21 cellular contexts compared by ENCODE assay signal in the genomic region with DNA sequence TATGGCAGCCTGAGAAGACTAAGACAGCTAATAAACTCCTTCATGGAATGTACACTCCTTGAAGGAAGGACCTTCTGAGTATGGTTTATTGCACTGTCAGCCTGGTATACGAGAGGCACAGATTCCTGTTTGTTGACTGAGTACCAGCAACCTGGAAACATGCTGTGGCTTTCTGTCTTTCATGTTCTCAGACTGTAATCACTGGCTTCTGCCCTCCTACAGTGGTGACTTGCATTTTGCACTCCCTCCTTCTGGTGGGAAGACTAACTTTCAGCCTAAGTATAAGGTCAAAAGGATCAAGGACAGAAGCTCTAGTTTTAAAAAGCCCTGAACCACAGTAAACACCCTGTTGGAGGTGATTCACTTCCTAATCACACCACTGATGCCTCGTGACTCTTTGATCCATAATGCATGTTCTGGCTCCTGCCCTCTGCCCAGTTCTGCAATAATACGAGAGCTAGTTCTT.
DNase-seq lines count a peak whose midpoint lies in the region; TF ChIP-seq lines count a peak whose summit lies in the region.
"Had no signal": no experiment of that assay in that cellular context is flagged by ENCODE, and none has a peak within 500 bp of the region (broad histone marks: within the 10 kb centered on the region; RNA-seq: fewer than 3 reads in every experiment).

No MANE protein-coding gene starts in this region.

- H3K4me1 ChIP-seq in osteoblast (ENCODE audit: insufficient read depth, low read length) = no peaks in the 10 kb centered on the region
- H3K4me1 ChIP-seq: ascending aorta, colonic mucosa, gastroesophageal sphincter, suprapubic skin had no signal

- no peak for TF ChIP-seq CTCF in RWPE1 (conservative IDR thresholded peaks at IDR 0.05; ENCODE audit: low read depth)
- TF ChIP-seq CTCF in osteoblast (IDR thresholded peaks at IDR 0.05; ENCODE audit: extremely low read depth, low read depth, low read length) = no peak

- POLR2A ChIA-PET in RWPE1 (lab: Yijun Ruan, JAX; ENCODE audit: low non-redundant PET) = no interaction called here

- H3K36me3 ChIP-seq in osteoblast (ENCODE audit: insufficient read depth, low read length) = no peaks in the 10 kb centered on the region
- H3K36me3 ChIP-seq: ascending aorta, colonic mucosa, gastroesophageal sphincter, suprapubic skin had no signal

- H2AFZ ChIP-seq in osteoblast (ENCODE audit: low read length) = no peak overlapping the region

- H3K4me2 ChIP-seq in osteoblast (ENCODE audit: insufficient read depth, low read length) = no peak overlapping the region

- H3K9me3 ChIP-seq in osteoblast (ENCODE audit: low read depth, low read length) = no peaks in the 10 kb centered on the region
- H3K9me3 ChIP-seq: colonic mucosa, suprapubic skin had no signal

- H3K27ac ChIP-seq in RWPE1 = no peak overlapping the region
- H3K27ac ChIP-seq in epithelial cell of prostate = peak overlapping the region; percentile 86
- no peak overlapping the region for H3K27ac ChIP-seq in osteoblast (ENCODE audit: low read depth, low read length)
- H3K27ac ChIP-seq: ascending aorta, colonic mucosa, gastroesophageal sphincter, suprapubic skin had no signal

- DNase-seq in GM03348 (ENCODE audit: low spot score) (peak; percentile 28), RWPE1 (ENCODE audit: low spot score) (peak; percentile 53), epithelial cell of prostate (ENCODE audit: low read depth, low spot score) (peak; percentile 50), osteoblast (ENCODE audit: insufficient read length, low spot score, missing footprints) (peak; percentile 15), NCI-H187 treated with DMSO at 0.1 percent for 48 hours (lab: John Stamatoyannopoulos, UW) (no peak), posterior vena cava (ENCODE audit: low spot score) (no peak)
- DNase-seq in stimulated activated CD4-positive, alpha-beta T cell treated with anti-CD3 and anti-CD28 coated beads, Interleukin-1b, Interleukin-23, amount 100 ng/mL, for 48 hours = no peak
- DNase-seq: activated CD8-positive, alpha-beta T cell treated with anti-CD3 and anti-CD28 coated beads for 36 hours; activated naive CD4-positive, alpha-beta T cell treated with anti-CD3 and anti-CD28 coated beads, Interleukin-2, amount 10 ng/mL, durations not matched to agents 7 days and 5 days; activated T-cell treated with anti-CD3 and anti-CD28 coated beads, Interleukin-2, amount 50 U/mL, for 4 hours; CD8-positive, alpha-beta T cell; colonic mucosa; DMS79; Karpas-422; left ventricle myocardium superior; NCI-H69; retina; SIG-M5 had no signal

- CTCF ChIA-PET in RWPE1 (lab: Yijun Ruan, JAX) = interaction anchor here (0.6 to 0.9 kb wide), 2 partner anchors 18 to 19 kb away, joined by 3 read pairs; no protein-coding TSS in a partner anchor

- H4K20me1 ChIP-seq in osteoblast (ENCODE audit: insufficient read depth, low read length) = no peaks in the 10 kb centered on the region

- intact Hi-C loops in posterior vena cava (cut with DNase I) = no loop called here

- no peak overlapping the region for H3K4me3 ChIP-seq in osteoblast (ENCODE audit: insufficient read depth, low read length)
- H3K4me3 ChIP-seq: ascending aorta, colonic mucosa, gastroesophageal sphincter, suprapubic skin had no signal

- H3K79me2 ChIP-seq in osteoblast (ENCODE audit: insufficient read depth, low read length) = no peaks in the 10 kb centered on the region

- H3K27me3 ChIP-seq in osteoblast (ENCODE audit: insufficient read depth, low read length) = no peaks in the 10 kb centered on the region
- H3K27me3 ChIP-seq: ascending aorta, colonic mucosa, gastroesophageal sphincter, suprapubic skin had no signal

Comparison
In these comparisons a context has a peak if more than half of its experiments do, and no peak if none do; other contexts are left out.
1. DNase-seq: peak in GM03348 (single experiment), RWPE1 (single experiment), epithelial cell of prostate (single experiment) and osteoblast (single experiment); none in stimulated activated CD4-positive, alpha-beta T cell treated with anti-CD3 and anti-CD28 coated beads, Interleukin-1b, Interleukin-23, amount 100 ng/mL, for 48 hours (single experiment), NCI-H187 treated with DMSO at 0.1 percent for 48 hours (single experiment) and posterior vena cava (single experiment).